14 cellular contexts compared by ENCODE assay signal in genomic region chr4:114512595-114513295, GRCh38.
"Had no signal": no experiment of that assay in that cellular context is flagged by ENCODE, and none has a peak within 500 bp of the region (broad histone marks: within the 10 kb centered on the region; RNA-seq: fewer than 3 reads in every experiment).

No MANE protein-coding gene starts in this region.

- H3K36me3 ChIP-seq: left ventricle myocardium inferior, ovary, thyroid gland, uterus had no signal

- H3K4me3 Mint-ChIP-seq: activated T-cell treated with anti-CD3 and anti-CD28 coated beads, Interleukin-2, amount 50 U/mL, for 24 hours; nephron progenitor cell; T-helper 2 cell treated with Interferon-gamma antibody and Interleukin-4, amounts not matched to agents 5 μg/mL and 100 μg/mL, for 36 hours had no signal

- H3K27ac ChIP-seq: body of pancreas, left ventricle myocardium inferior, ovary, thyroid gland, uterus had no signal

- H3K4me1 ChIP-seq: left ventricle myocardium inferior, thyroid gland, uterus had no signal

- H3K9me3 ChIP-seq: body of pancreas, left ventricle myocardium inferior, ovary, thyroid gland, uterus had no signal

- H3K4me1 Mint-ChIP-seq: nephron progenitor cell had no signal

- H3K9me3 Mint-ChIP-seq: activated naive CD4-positive, alpha-beta T cell treated with anti-CD3 and anti-CD28 coated beads, Interleukin-2, amount 50 U/mL, for 72 hours; activated T-cell treated with anti-CD3 and anti-CD28 coated beads, Interleukin-2, amount 50 U/mL, for 24 hours; T-helper 2 cell treated with Interferon-gamma antibody and Interleukin-4, amounts not matched to agents 5 μg/mL and 100 μg/mL, for 36 hours had no signal

- H3K4me3 ChIP-seq: body of pancreas, left ventricle myocardium inferior, ovary, thyroid gland, uterus had no signal

- ATAC-seq: activated CD4-positive, CD25-positive, alpha-beta regulatory T cell treated with anti-CD3 and anti-CD28 coated beads, Interleukin-2, amount 50 U/mL, for 24 hours; activated naive CD4-positive, alpha-beta T cell treated with anti-CD3 and anti-CD28 coated beads, Interleukin-2, amount 50 U/mL, for 72 hours; body of pancreas had no signal

- DNase-seq: activated effector memory CD4-positive, alpha-beta T cell treated with anti-CD3 and anti-CD28 coated beads, Interleukin-2, amount 50 U/mL, for 16 hours; activated T-cell treated with anti-CD3 and anti-CD28 coated beads, Interleukin-2, amount 50 U/mL, for 24 hours; amniotic stem cell; body of pancreas; left ventricle myocardium inferior; mesendoderm; nephron progenitor cell; ovary; retina; thyroid gland; uterus had no signal

- H3K27me3 ChIP-seq: body of pancreas, ovary, thyroid gland, uterus had no signal

- H3K36me3 Mint-ChIP-seq: activated naive CD4-positive, alpha-beta T cell treated with anti-CD3 and anti-CD28 coated beads, Interleukin-2, amount 50 U/mL, for 72 hours had no signal

- H3K27ac Mint-ChIP-seq: activated naive CD4-positive, alpha-beta T cell treated with anti-CD3 and anti-CD28 coated beads, Interleukin-2, amount 50 U/mL, for 72 hours; activated T-cell treated with anti-CD3 and anti-CD28 coated beads, Interleukin-2, amount 50 U/mL, for 24 hours; nephron progenitor cell; T-helper 2 cell treated with Interferon-gamma antibody and Interleukin-4, amounts not matched to agents 5 μg/mL and 100 μg/mL, for 36 hours had no signal
